ENCODE assay signal across 35 cellular contexts in the genomic region with DNA sequence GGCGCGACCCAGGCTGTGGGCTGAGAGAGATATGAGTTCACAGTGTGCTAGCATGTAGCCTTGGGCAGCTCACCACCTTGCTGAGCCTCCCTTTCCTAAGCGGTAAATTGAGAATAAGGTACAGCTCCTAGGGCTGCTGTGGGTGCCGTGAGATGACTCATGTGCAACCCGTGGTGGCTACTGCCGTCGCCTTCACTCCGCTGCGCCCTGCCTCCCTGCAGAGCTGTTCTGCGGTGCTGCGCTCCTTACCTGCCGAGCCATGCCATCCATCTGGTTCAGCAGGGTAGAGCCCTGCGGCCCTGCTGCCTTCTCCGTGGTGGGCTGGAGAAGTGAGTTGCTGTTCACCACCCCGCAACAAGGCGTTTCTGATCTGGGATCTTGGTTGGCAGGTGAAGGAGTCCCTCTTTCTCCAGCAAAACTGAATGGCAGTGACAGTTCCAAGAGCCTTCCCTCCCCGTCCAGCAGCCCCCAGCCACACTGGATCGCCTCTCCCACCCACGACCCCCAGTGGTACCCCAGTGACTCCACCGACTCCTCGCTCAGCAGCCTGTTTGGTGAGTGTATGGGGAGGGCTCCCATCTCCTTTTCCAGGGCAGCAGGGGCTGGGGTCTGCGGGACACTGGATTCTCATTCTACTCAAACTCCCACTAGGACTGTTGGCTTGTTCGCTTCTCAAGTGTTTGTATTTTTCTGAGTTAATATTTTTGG.
"Had no signal": no experiment of that assay in that cellular context is flagged by ENCODE, and none has a peak within 500 bp of the region (broad histone marks: within the 10 kb centered on the region; RNA-seq: fewer than 3 reads in every experiment).

No MANE protein-coding gene starts in this region.

- H3K9me3 ChIP-seq: adrenal gland, body of pancreas, breast epithelium had no signal

- DNase-seq: activated B cell treated with CpG ODN at 0.5 μM for 24 hours; activated CD4-positive, alpha-beta memory T cell treated with anti-CD3 and anti-CD28 coated beads for 36 hours; activated CD4-positive, alpha-beta T cell treated with anti-CD3 and anti-CD28 coated beads for 4 hours; activated CD4-positive, alpha-beta T cell treated with anti-CD3 and anti-CD28 coated beads, Interleukin-2, amount 10 ng/mL, durations not matched to agents 24 days and 14 days; activated CD4-positive, alpha-beta T cell treated with anti-CD3 and anti-CD28 coated beads, Interleukin-2, amount 50 U/mL, for 1 hour; activated CD4-positive, alpha-beta T cell treated with anti-CD3 and anti-CD28 coated beads, Interleukin-2, amount 50 U/mL, for 4 hours; activated CD4-positive, CD25-positive, alpha-beta regulatory T cell treated with anti-CD3 and anti-CD28 coated beads, Interleukin-2, amount 50 U/mL, for 72 hours; activated CD8-positive, alpha-beta memory T cell treated with anti-CD3 and anti-CD28 coated beads, Interleukin-2, amount 50 U/mL, for 4 hours; activated CD8-positive, alpha-beta T cell treated with anti-CD3 and anti-CD28 coated beads for 36 hours; activated effector memory CD4-positive, alpha-beta T cell treated with anti-CD3 and anti-CD28 coated beads, Interleukin-2, amount 50 U/mL, for 16 hours; activated gamma-delta T cell treated with Interleukin-2 at 50 U/mL for 16 hours; activated naive CD4-positive, alpha-beta T cell; activated naive CD4-positive, alpha-beta T cell treated with anti-CD3 and anti-CD28 coated beads for 36 hours; activated naive CD4-positive, alpha-beta T cell treated with anti-CD3 and anti-CD28 coated beads, Interleukin-2, amount 50 U/mL, for 16 hours; activated naive CD8-positive, alpha-beta T cell treated with anti-CD3 and anti-CD28 coated beads for 36 hours; activated T-cell treated with anti-CD3 and anti-CD28 coated beads for 4 hours; activated T-cell treated with anti-CD3 and anti-CD28 coated beads, Interleukin-2, amount 50 U/mL, for 1 hour; activated T-cell treated with anti-CD3 and anti-CD28 coated beads, Interleukin-2, amount 50 U/mL, for 4 hours; activated T-cell treated with anti-CD3 and anti-CD28 coated beads, Interleukin-2, amount 50 U/mL, for 72 hours; adrenal gland; amniotic stem cell; aorta; body of pancreas; brain microvascular endothelial cell; caudate nucleus; cerebellar nuclear complex; T-helper 1 cell; T-helper 2 cell; T-helper 9 cell had no signal

- H3K4me1 ChIP-seq: adrenal gland, body of pancreas, breast epithelium had no signal

- FAIRE-seq: astrocyte, TTC549 had no signal

- H3K27ac ChIP-seq: adrenal gland, body of pancreas, brain microvascular endothelial cell, breast epithelium, VCaP had no signal

- H3K4me3 ChIP-seq: adrenal gland, body of pancreas, breast epithelium had no signal

- ATAC-seq: activated CD8-positive, alpha-beta T cell treated with anti-CD3 and anti-CD28 coated beads for 36 hours; activated naive CD4-positive, alpha-beta T cell treated with anti-CD3 and anti-CD28 coated beads, Interleukin-2, amount 50 U/mL, for 72 hours; activated T-cell treated with anti-CD3 and anti-CD28 coated beads, Interleukin-2, amount 50 U/mL, for 4 hours; activated T-cell treated with anti-CD3 and anti-CD28 coated beads, Interleukin-2, amount 50 U/mL, for 72 hours; activated T-helper 17 cell treated with anti-CD3 and anti-CD28 coated beads, Interleukin-2, amount 50 U/mL, for 72 hours; body of pancreas had no signal

- H3K27me3 ChIP-seq: adrenal gland, body of pancreas, brain microvascular endothelial cell, breast epithelium had no signal
